ENCODE assay signal across 8 cellular contexts in the genomic region with DNA sequence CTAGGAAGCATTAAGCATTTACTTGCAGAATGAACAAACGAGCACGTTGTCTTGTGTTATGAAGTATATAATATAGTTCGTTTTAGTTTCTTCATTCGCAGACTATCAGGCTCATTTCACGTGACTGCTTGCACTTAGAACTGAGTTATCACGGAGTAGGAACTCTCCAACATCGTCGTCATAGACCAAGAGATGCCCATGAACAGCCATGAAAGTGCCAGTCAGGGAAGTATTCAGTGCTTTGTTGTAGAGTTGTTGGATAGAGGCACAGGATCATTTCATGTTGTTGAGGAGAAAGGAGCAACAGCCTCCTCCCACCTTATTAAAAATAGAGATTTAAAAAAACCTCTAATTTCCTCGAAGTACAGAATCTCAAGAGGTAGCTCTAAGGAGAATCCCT. TPM values are rescaled to one million over a fixed set of nuclear protein-coding genes. Genes with fewer than 3 reads are reported as not detected.
DNase-seq lines count a peak whose midpoint lies in the region; ATAC-seq and TF ChIP-seq lines count a peak whose summit lies in the region.

No MANE protein-coding gene starts in this region.

- no peak overlapping the region for H3K27ac ChIP-seq in SJSA1
- no peak overlapping the region for H3K27ac ChIP-seq in smooth muscle cell (ENCODE audit: low read depth)

- peak overlapping the region; percentile 95 for H3K4me2 ChIP-seq in smooth muscle cell

- WGBS in smooth muscle cell (ENCODE audit: low lambda C conversion rate): 49% methylated on average over 9 of the region's 9 CpGs

- TF ChIP-seq CTCF in fibroblast of the aortic adventitia (IDR thresholded peaks at IDR 0.05; ENCODE audit: insufficient read depth, low read length): no peak
- TF ChIP-seq CTCF in smooth muscle cell (IDR thresholded peaks at IDR 0.05; ENCODE audit: borderline replicate concordance, insufficient read depth, poor library complexity, severe bottlenecking): no peak

- H3K4me1 ChIP-seq in SJSA1 (replicated peaks) (peaks cover 36% of the 10 kb centered on the region), smooth muscle cell (ENCODE audit: low read depth) (peaks cover 13% of the 10 kb centered on the region)

- H3K4me3 ChIP-seq in SJSA1: peak overlapping the region; percentile 70
- peak overlapping the region; percentile 72 for H3K4me3 ChIP-seq in fibroblast of the aortic adventitia (ENCODE audit: low read depth, low read length)
- peak overlapping the region; percentile 86 for H3K4me3 ChIP-seq in smooth muscle cell

- no peak overlapping the region for H2AFZ ChIP-seq in smooth muscle cell (ENCODE audit: low read depth)

- H3K79me2 ChIP-seq in smooth muscle cell (ENCODE audit: low read depth): no peaks in the 10 kb centered on the region

- H3K9me3 ChIP-seq in SJSA1 (replicated peaks) (no peaks in the 10 kb centered on the region), smooth muscle cell (replicated peaks; ENCODE audit: low read depth) (no peaks in the 10 kb centered on the region)

- H3K27me3 ChIP-seq in SJSA1 (replicated peaks) (no peaks in the 10 kb centered on the region), smooth muscle cell (ENCODE audit: low read depth) (peaks cover 7% of the 10 kb centered on the region)

- H3K9ac ChIP-seq in smooth muscle cell (ENCODE audit: low read depth): peak overlapping the region; percentile 62

- H3K36me3 ChIP-seq in SJSA1 (no peaks in the 10 kb centered on the region), smooth muscle cell (ENCODE audit: low read depth) (no peaks in the 10 kb centered on the region)

- DNase-seq in NCI-H1105 treated with DMSO at 0.1 percent for 48 hours (lab: John Stamatoyannopoulos, UW) (peak; percentile 35), NCI-H1105 (lab: John Stamatoyannopoulos, UW) (no peak), SJSA1 (ENCODE audit: low read depth in 1 of 2, low spot score in 2 of 2) (no peak), fibroblast of the aortic adventitia (ENCODE audit: low read depth) (peak; percentile 26), smooth muscle cell (lab: John Stamatoyannopoulos, UW; ENCODE audit: unreplicated experiment) (no peak), A172 (ENCODE audit: low spot score) (no peak)
- no peak for DNase-seq in activated effector memory CD4-positive, alpha-beta T cell treated with Interleukin-2 at 50 U/mL for 16 hours

- ATAC-seq in HG03571 (IDR thresholded peaks at IDR 0.05; ENCODE audit: unreplicated experiment): no peak

- H3F3A ChIP-seq in smooth muscle cell (ENCODE audit: low read depth): no peaks in the 10 kb centered on the region

- H4K20me1 ChIP-seq in smooth muscle cell (ENCODE audit: low read depth): no peaks in the 10 kb centered on the region

RNA-seq across cellular contexts. Expression of a gene that starts 1.0 kb away (rescaled TPM):
- 2.5 and 4.3 TPM in 2 replicates for total RNA-seq in SJSA1 (2014; rRNA removed; shearing (Covaris generic))
- 1.6 and 5.0 TPM in 2 replicates for total RNA-seq in fibroblast of the aortic adventitia (ENCODE audit: low replicate concordance)
- total RNA-seq in smooth muscle cell: 2.4 and 4.1 TPM in 2 replicates
- polyA plus RNA-seq in smooth muscle cell: 6.5 and 7.0 TPM in 2 replicates
- 0.34 and 2.2 TPM in 2 replicates for total RNA-seq in A172 (2014; rRNA removed; shearing (Covaris generic))

Comparison
In these comparisons a context has a peak if more than half of its experiments do, and no peak if none do; other contexts are left out.
1. DNase-seq: peak in NCI-H1105 treated with DMSO at 0.1 percent for 48 hours (single experiment) and fibroblast of the aortic adventitia (single experiment); none in NCI-H1105 (single experiment), SJSA1 (0 of 2), smooth muscle cell (single experiment), activated effector memory CD4-positive, alpha-beta T cell treated with Interleukin-2 at 50 U/mL for 16 hours (single experiment) and A172 (single experiment).
2. Peak in every context shown above with its lines, with median percentiles within 50 percentile points of each other: H3K4me3 ChIP-seq.